17 cellular contexts compared by ENCODE assay signal in the genomic region with DNA sequence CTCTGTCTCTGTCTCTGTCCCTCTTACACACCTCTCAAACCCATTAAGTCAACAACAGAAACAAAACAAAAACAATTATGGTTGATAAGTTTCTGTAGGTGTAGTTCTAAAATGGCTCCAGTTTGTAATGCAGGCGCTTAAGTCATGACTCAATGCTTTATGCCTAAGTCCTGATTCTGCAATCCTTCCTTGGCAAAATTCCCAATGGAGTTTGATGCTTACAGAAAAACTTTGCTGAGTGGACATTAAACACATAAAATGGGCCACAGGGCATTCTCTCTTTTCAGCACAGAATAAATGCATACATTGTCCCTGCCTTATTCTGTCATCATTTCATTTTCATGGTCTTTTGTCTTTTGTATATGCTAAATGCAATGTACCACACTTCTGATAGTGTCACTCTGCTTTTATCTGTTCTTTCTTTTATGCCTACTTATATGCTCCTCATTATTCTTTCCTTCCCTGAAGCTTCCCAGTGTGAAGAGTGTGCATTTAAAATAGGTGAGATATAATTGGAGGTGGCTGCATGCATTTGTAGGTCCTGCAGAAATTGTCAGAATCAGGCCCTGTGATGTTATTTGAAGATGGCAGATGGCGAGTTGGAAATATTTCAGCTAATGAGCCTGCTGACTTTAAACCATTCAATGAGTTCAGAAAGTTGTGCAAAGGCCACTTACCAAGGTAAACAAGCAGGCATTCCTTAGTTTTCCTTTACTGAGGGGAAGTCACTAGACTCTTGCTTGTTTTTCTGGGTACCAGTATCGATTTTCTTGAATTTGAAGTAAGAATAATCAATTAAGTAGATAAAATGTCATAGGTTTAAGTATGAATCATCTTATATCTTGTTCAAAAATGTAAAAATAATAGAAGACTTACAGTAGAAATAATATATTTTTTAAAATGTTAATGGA.
DNase-seq lines count a peak whose midpoint lies in the region; ATAC-seq and TF ChIP-seq lines count a peak whose summit lies in the region.
"Had no signal": no experiment of that assay in that cellular context is flagged by ENCODE, and none has a peak within 500 bp of the region (broad histone marks: within the 10 kb centered on the region; RNA-seq: fewer than 3 reads in every experiment).

No MANE protein-coding gene starts in this region.

- CTCF ChIA-PET in Panc1 (lab: Charles Lee) = no interaction called here

- TF ChIP-seq CTCF in Panc1 (IDR thresholded peaks at IDR 0.05) (no peak), epithelial cell of esophagus (IDR thresholded peaks at IDR 0.05; ENCODE audit: insufficient read depth, low read depth, low read length, missing control alignments) (no peak)

- H3K36me3 ChIP-seq in Panc1 (ENCODE audit: control insufficient read depth, insufficient read depth, low read length) = no peaks in the 10 kb centered on the region
- H3K36me3 ChIP-seq: thyroid gland had no signal

- DNase-seq in DMS53 (lab: John Stamatoyannopoulos, UW) (peak; percentile 3), DMS53 treated with DMSO at 0.1 percent for 48 hours (lab: John Stamatoyannopoulos, UW; ENCODE audit: unreplicated experiment) (no peak), Panc1 (ENCODE audit: low read depth, low spot score) (peak; percentile 5), epithelial cell of esophagus (ENCODE audit: low read depth) (peak; percentile 78), renal cortical epithelial cell (ENCODE audit: low read depth) (peak; percentile 66), COR-L47 (lab: John Stamatoyannopoulos, UW) (no peak), NOMO-1 treated with DMSO at 0.1 percent for 48 hours (lab: John Stamatoyannopoulos, UW; ENCODE audit: unreplicated experiment) (no peak)
- no peak for DNase-seq in stimulated activated CD4-positive, alpha-beta T cell treated with anti-CD3 and anti-CD28 coated beads, Interleukin-2, amount 100 ng/mL, for 24 hours
- DNase-seq: activated CD4-positive, alpha-beta memory T cell treated with anti-CD3 and anti-CD28 coated beads, Interleukin-2, amount 10 ng/mL, durations not matched to agents 7 days and 5 days; kidney glomerular epithelial cell; mucosa of descending colon; occipital lobe had no signal

- H3K4me3 ChIP-seq in Panc1 (ENCODE audit: low read depth in 2 of 2, low read length in 2 of 2) (no peak overlapping the region), epithelial cell of esophagus (ENCODE audit: low read length) (no peak overlapping the region)
- H3K4me3 ChIP-seq: mucosa of descending colon, skin epidermis, thyroid gland had no signal

- no peaks in the 10 kb centered on the region for H3K4me1 ChIP-seq in Panc1 (ENCODE audit: control insufficient read depth, insufficient read depth, low read length)
- H3K4me1 ChIP-seq: thyroid gland had no signal

- H3K27me3 ChIP-seq in Panc1 (ENCODE audit: control insufficient read depth, insufficient read depth, low read length) = no peaks in the 10 kb centered on the region
- H3K27me3 ChIP-seq: thyroid gland had no signal

- POLR2A ChIA-PET in Panc1 (lab: Charles Lee) = no interaction called here

- BruUV-seq in Panc1 (replicated peaks; lab: Mats Ljungman, UMichigan) = no TSS peak

- intact Hi-C loops in Panc1 (cut with micrococcal nuclease; ENCODE audit: unreplicated experiment) = no loop called here

- H3K27ac ChIP-seq in Panc1 (ENCODE audit: low read length) = no peak overlapping the region
- H3K27ac ChIP-seq: 22Rv1, skin epidermis, thyroid gland had no signal

- no peaks in the 10 kb centered on the region for H3K9me3 ChIP-seq in Panc1 (ENCODE audit: control insufficient read depth, insufficient read depth, low read depth, low read length)
- H3K9me3 ChIP-seq: mucosa of descending colon, thyroid gland had no signal

- in situ Hi-C loops in Panc1 (cut with HindIII; ENCODE audit: low pct_unique_long_range_greater_than_20kb, low sequenced_read_pairs) = no loop called here

- no peak for ATAC-seq in Panc1
- ATAC-seq: mucosa of descending colon; SK-N-SH treated with all-trans-retinoic acid at 6 μM for 48 hours; stimulated activated effector memory CD8-positive, alpha-beta T cell treated with anti-CD3 and anti-CD28 coated beads, Interleukin-12 subunit alpha, Interleukin-12 subunit beta, amount 100 ng/mL, for 72 hours had no signal

Comparison
In these comparisons a context has a peak if more than half of its experiments do, and no peak if none do; other contexts are left out.
1. DNase-seq: peak in DMS53 (single experiment), Panc1 (single experiment), epithelial cell of esophagus (single experiment) and renal cortical epithelial cell (single experiment); none in DMS53 treated with DMSO at 0.1 percent for 48 hours (single experiment), stimulated activated CD4-positive, alpha-beta T cell treated with anti-CD3 and anti-CD28 coated beads, Interleukin-2, amount 100 ng/mL, for 24 hours (0 of 2), COR-L47 (single experiment) and NOMO-1 treated with DMSO at 0.1 percent for 48 hours (single experiment).